ENCODE assay signal across 9 cellular contexts in the genomic region with DNA sequence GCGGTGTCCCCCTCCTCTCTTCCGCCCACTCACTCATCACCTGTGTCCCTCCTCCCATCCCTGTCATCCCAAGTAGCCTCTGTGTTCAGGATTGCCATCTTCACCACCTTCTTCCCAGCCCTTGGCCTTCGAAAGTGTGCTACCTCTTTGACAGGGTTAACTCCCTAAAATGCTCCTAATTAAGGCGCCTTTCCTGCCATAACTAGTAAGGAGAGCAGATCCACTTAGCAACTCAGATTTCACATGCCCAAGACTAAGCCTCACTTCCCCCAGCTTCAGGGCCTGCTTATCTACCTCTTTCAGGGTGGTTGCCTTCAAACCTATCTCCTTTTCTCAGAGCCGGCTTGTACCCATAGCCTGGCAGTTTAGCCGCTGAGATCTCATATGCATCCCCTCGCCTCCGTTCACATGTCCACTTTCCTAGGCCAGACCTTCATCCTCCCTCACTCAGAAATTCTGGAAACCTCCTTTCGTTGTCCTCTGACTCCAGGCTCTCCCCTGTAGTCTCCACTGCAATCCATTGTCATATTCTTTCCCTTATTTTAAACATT. TPM values are rescaled to one million over a fixed set of nuclear protein-coding genes. Genes with fewer than 3 reads are reported as not detected.
DNase-seq lines count a peak whose midpoint lies in the region; ATAC-seq, FAIRE-seq and TF ChIP-seq lines count a peak whose summit lies in the region.
"Had no signal": no experiment of that assay in that cellular context is flagged by ENCODE, and none has a peak within 500 bp of the region (broad histone marks: within the 10 kb centered on the region; RNA-seq: fewer than 3 reads in every experiment).

No MANE protein-coding gene starts in this region.

- H3K4me3 Mint-ChIP-seq in immature natural killer cell = peak overlapping the region; percentile 20 to 66 (median 47)
- peak overlapping the region; percentile 62 to 69 for H3K4me3 Mint-ChIP-seq in stimulated activated naive CD8-positive, alpha-beta T cell treated with anti-CD3 and anti-CD28 coated beads, Interleukin-15, amount 100 ng/mL, for 72 hours

- H3K27ac ChIP-seq in SK-N-SH (ENCODE audit: low read depth in 2 of 2, low read length in 1 of 2) (no peak overlapping the region), adrenal gland (peak overlapping the region in 4 of 5 donors; percentile 83 to 91 (median 87))

- DNase-seq in SK-N-SH (peak; percentile 7), adrenal gland (no peak), immature natural killer cell (no peak), D721Med (ENCODE audit: insufficient read length, low spot score) (no peak), putamen (ENCODE audit: low spot score) (no peak), erythroblast (lab: John Stamatoyannopoulos, UW) (no peak)
- no peak for DNase-seq in stimulated activated naive CD8-positive, alpha-beta T cell treated with anti-CD3 and anti-CD28 coated beads, Interleukin-15, amount 100 ng/mL, for 72 hours
- DNase-seq: ACHN had no signal

- POLR2A ChIA-PET in SK-N-SH (lab: Yijun Ruan, JAX) = no interaction called here

- peaks cover 24% of the 10 kb centered on the region for H4K20me1 ChIP-seq in SK-N-SH (ENCODE audit: insufficient read depth)

- peaks cover 41% of the 10 kb centered on the region for H3K79me2 ChIP-seq in SK-N-SH (ENCODE audit: insufficient read depth)

- peaks cover 13% of the 10 kb centered on the region for H3F3A ChIP-seq in SK-N-SH (replicated peaks; ENCODE audit: insufficient read depth)

- peaks cover 7 to 14% of the 10 kb centered on the region in 2 donors for H3K4me1 Mint-ChIP-seq in immature natural killer cell
- H3K4me1 Mint-ChIP-seq in stimulated activated naive CD8-positive, alpha-beta T cell treated with anti-CD3 and anti-CD28 coated beads, Interleukin-15, amount 100 ng/mL, for 72 hours = peaks cover 10% of the 10 kb centered on the region

- CTCF ChIA-PET in SK-N-SH (lab: Yijun Ruan, JAX) = no interaction called here

- H2AFZ ChIP-seq in SK-N-SH (ENCODE audit: low read depth) = no peak overlapping the region

- no peaks in the 10 kb centered on the region for H3K9me3 ChIP-seq in SK-N-SH
- no peaks in the 10 kb centered on the region for H3K9me3 ChIP-seq in adrenal gland (replicated peaks in 1 of 3)

- H3K9me2 ChIP-seq in SK-N-SH = no peaks in the 10 kb centered on the region

- no peak for ATAC-seq in SK-N-SH treated with all-trans-retinoic acid at 6 μM for 48 hours
- ATAC-seq in stimulated activated naive CD8-positive, alpha-beta T cell treated with anti-CD3 and anti-CD28 coated beads, Interleukin-15, amount 100 ng/mL, for 72 hours = no peak

- TF ChIP-seq CTCF in SK-N-SH (IDR thresholded peaks at IDR 0.05) = no peak
- TF ChIP-seq CTCF in adrenal gland (IDR thresholded peaks at IDR 0.05) = no peak
- TF ChIP-seq CTCF in D721Med (IDR thresholded peaks at IDR 0.05; ENCODE audit: insufficient read depth, missing control alignments) = no peak

- peaks cover 19% of the 10 kb centered on the region in 2 experiments for H3K4me1 ChIP-seq in SK-N-SH (ENCODE audit: control insufficient read depth in 1 of 2, insufficient read depth in 2 of 2, low read depth in 1 of 2, low read length in 1 of 2)
- H3K4me1 ChIP-seq in adrenal gland (replicated peaks in 1 of 2) = peaks cover 24 to 33% of the 10 kb centered on the region in 2 donors

- TF ChIP-seq EP300 in SK-N-SH (IDR thresholded peaks at IDR 0.05; ENCODE audit: borderline replicate concordance in 1 of 2, low read depth in 1 of 2, low read length in 1 of 2) = no peak

- no peak overlapping the region; the same call in 1 of the 2 replicates for H3K9ac ChIP-seq in SK-N-SH

- peaks cover 12 to 17% (median 14%) of the 10 kb centered on the region in 3 donors for H3K27me3 Mint-ChIP-seq in immature natural killer cell (ENCODE audit: low read depth in 3 of 3)
- H3K27me3 Mint-ChIP-seq in stimulated activated naive CD8-positive, alpha-beta T cell treated with anti-CD3 and anti-CD28 coated beads, Interleukin-15, amount 100 ng/mL, for 72 hours = peaks cover 39% of the 10 kb centered on the region

- WGBS in SK-N-SH (ENCODE audit: low lambda C conversion rate) = 98% methylated on average over 9 of the region's 9 CpGs
- 81 to 94% (median 84%) methylated on average over 8 to 9 of the region's 9 CpGs for WGBS in adrenal gland, 4 donors

- peaks cover 5 to 25% of the 10 kb centered on the region in 2 experiments for H3K36me3 ChIP-seq in SK-N-SH (replicated peaks in 1 of 2; ENCODE audit: control insufficient read depth in 1 of 2, insufficient read depth in 2 of 2, low read length in 1 of 2)
- H3K36me3 ChIP-seq in adrenal gland (replicated peaks in 1 of 2) = no peaks in the 10 kb centered on the region

- H3K27me3 ChIP-seq in SK-N-SH (ENCODE audit: insufficient read depth) = no peaks in the 10 kb centered on the region
- H3K27me3 ChIP-seq in adrenal gland = no peaks in the 10 kb centered on the region

- H3K27ac Mint-ChIP-seq in immature natural killer cell = no peak overlapping the region
- H3K27ac Mint-ChIP-seq in stimulated activated naive CD8-positive, alpha-beta T cell treated with anti-CD3 and anti-CD28 coated beads, Interleukin-15, amount 100 ng/mL, for 72 hours = no peak overlapping the region

- H3K4me2 ChIP-seq in SK-N-SH = peak overlapping the region; percentile 93; the same call in 1 of the 2 replicates

- no peak for TF ChIP-seq RAD21 in SK-N-SH (IDR thresholded peaks at IDR 0.05; ENCODE audit: low read length)

- peak overlapping the region in 1 of 2 experiments; percentile 69; a peak in 2 of 4 replicates for H3K4me3 ChIP-seq in SK-N-SH (ENCODE audit: low read depth in 2 of 2, low read length in 1 of 2)
- H3K4me3 ChIP-seq in adrenal gland = peak overlapping the region in 1 of 4 donors; percentile 94

- no peaks in the 10 kb centered on the region for H3K9me3 Mint-ChIP-seq in immature natural killer cell
- no peaks in the 10 kb centered on the region for H3K9me3 Mint-ChIP-seq in stimulated activated naive CD8-positive, alpha-beta T cell treated with anti-CD3 and anti-CD28 coated beads, Interleukin-15, amount 100 ng/mL, for 72 hours

- TF ChIP-seq POLR2A in adrenal gland (IDR thresholded peaks at IDR 0.05) = no peak
- TF ChIP-seq POLR2A in erythroblast (IDR thresholded peaks at IDR 0.05; ENCODE audit: low read length) = no peak

- H3K36me3 Mint-ChIP-seq in immature natural killer cell = no peaks in the 10 kb centered on the region

- FAIRE-seq in D721Med (lab: Jason Lieb, UNC) = no peak

- intact Hi-C loops in adrenal gland (cut with DNase I) = loop anchor here in 1 of 2 donors (5.0 kb wide), 1 partner anchor 101 kb away; no protein-coding TSS in a partner anchor

TF ChIP-seq in SK-N-SH, 30 proteins besides CTCF, POLR2A, EP300 and RAD21:
- TF ChIP-seq CHD2 (IDR thresholded peaks at IDR 0.05; ENCODE audit: low read length, partially characterized antibody) (no peak), POLR2AphosphoS5 (IDR thresholded peaks at IDR 0.05; ENCODE audit: low read depth, low read length) (no peak), GABPA (IDR thresholded peaks at IDR 0.05; ENCODE audit: low read depth) (no peak), FOSL2 (IDR thresholded peaks at IDR 0.05; ENCODE audit: borderline replicate concordance, low read depth) (no peak), ELF1 (IDR thresholded peaks at IDR 0.05) (no peak)

TF ChIP-seq in SK-N-SH treated with all-trans-retinoic acid at 6 μM for 48 hours, 23 proteins besides CTCF, POLR2A, EP300 and RAD21:
- TF ChIP-seq, protein P1, sequence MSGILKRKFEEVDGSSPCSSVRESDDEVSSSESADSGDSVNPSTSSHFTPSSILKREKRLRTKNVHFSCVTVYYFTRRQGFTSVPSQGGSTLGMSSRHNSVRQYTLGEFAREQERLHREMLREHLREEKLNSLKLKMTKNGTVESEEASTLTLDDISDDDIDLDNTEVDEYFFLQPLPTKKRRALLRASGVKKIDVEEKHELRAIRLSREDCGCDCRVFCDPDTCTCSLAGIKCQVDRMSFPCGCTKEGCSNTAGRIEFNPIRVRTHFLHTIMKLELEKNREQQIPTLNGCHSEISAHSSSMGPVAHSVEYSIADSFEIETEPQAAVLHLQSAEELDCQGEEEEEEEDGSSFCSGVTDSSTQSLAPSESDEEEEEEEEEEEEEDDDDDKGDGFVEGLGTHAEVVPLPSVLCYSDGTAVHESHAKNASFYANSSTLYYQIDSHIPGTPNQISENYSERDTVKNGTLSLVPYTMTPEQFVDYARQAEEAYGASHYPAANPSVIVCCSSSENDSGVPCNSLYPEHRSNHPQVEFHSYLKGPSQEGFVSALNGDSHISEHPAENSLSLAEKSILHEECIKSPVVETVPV (CRISPR knock-in tag; IDR thresholded peaks at IDR 0.05) = no peak
- TF ChIP-seq SNAI2 (CRISPR knock-in tag; IDR thresholded peaks at IDR 0.05) = no peak
- TF ChIP-seq ARNTL (CRISPR knock-in tag; IDR thresholded peaks at IDR 0.05; ENCODE audit: borderline replicate concordance, low read depth) = no peak
- no peak for TF ChIP-seq ZNF565 (CRISPR knock-in tag; conservative IDR thresholded peaks at IDR 0.05; ENCODE audit: low read depth)
- no peak for TF ChIP-seq CSDC2 (CRISPR knock-in tag; IDR thresholded peaks at IDR 0.05)
TF ChIP-seq in SK-N-SH treated with all-trans-retinoic acid at 6 μM for 48 hours: peak in this region for 0.

RNA-seq across cellular contexts. Expression of a gene that starts 1.0 kb away (rescaled TPM):
- polyA plus RNA-seq in SK-N-SH (2012; rRNA removed) = 329 and 454 TPM in 2 replicates
- polyA plus RNA-seq in SK-N-SH (2012; cell fraction: cytosol; rRNA removed) = 409 and 444 TPM in 2 replicates
- polyA plus RNA-seq in SK-N-SH (2012; cell fraction: nucleus; rRNA removed) = 657 and 858 TPM in 2 replicates
- 100 to 1,000 TPM; 295 to 625 (median 369) TPM for total RNA-seq in adrenal gland
- 100 to 1,000 TPM in 1 of 3 donors, 10 to 100 TPM in 2; 45.6 to 176 (median 64.2) TPM for polyA plus RNA-seq in adrenal gland
- polyA plus RNA-seq in immature natural killer cell = 1 to 10 TPM in 1 of 3 donors, not detected in 2; 1.7 TPM

Comparison
In these comparisons a context has a peak if more than half of its experiments do, and no peak if none do; other contexts are left out.
1. H3K27ac ChIP-seq: peak in adrenal gland (4 of 5); none in SK-N-SH (0 of 2).
2. RNA of a gene that starts 1.0 kb away (polyA plus RNA-seq): 329 to 858 TPM in SK-N-SH and 45.6 to 176 TPM in adrenal gland; 1.7 TPM in immature natural killer cell; every median in the first group is over 10 times any median in the second.